Comparison of ENCODE assay signal across 20 cellular contexts in the genomic region with DNA sequence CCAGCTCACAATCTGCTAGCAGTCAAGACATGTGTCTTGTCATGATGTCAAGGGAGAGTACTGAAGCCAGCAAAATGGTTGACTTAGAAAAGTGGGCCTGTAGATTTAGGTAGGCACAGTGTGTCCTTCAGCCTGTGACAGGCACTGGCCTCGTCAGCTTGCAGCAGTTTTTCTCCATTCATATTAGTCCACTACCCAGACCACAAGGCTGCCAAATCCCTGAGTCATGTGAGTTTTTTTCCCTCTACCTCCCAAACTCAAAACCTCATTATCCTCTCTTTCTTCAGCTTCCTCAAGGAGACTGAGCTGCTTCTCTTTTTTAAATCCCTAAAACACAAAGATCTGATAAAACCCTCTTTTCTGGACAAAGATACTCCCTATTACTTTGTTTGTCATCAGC.
DNase-seq lines count a peak whose midpoint lies in the region; FAIRE-seq and TF ChIP-seq lines count a peak whose summit lies in the region.
"Had no signal": no experiment of that assay in that cellular context is flagged by ENCODE, and none has a peak within 500 bp of the region (broad histone marks: within the 10 kb centered on the region; RNA-seq: fewer than 3 reads in every experiment).

No MANE protein-coding gene starts in this region.

- H3K9me3 Mint-ChIP-seq in HFFc6: no peaks in the 10 kb centered on the region
- H3K9me3 Mint-ChIP-seq in activated T-helper 2 cell treated with anti-CD3 and anti-CD28 coated beads, Interferon-gamma antibody, Interleukin-2, Interleukin-4, amounts not matched to agents 10 μg/mL and 5 μg/mL and 100 μg/mL, durations not matched to agents 14 hours and 24 hours and 36 hours: no peaks in the 10 kb centered on the region
- H3K9me3 Mint-ChIP-seq: activated CD4-positive, alpha-beta T cell treated with anti-CD3 and anti-CD28 coated beads, Interleukin-2, amount 10 ng/mL, durations not matched to agents 24 days and 14 days; activated naive CD8-positive, alpha-beta T cell treated with anti-CD3 and anti-CD28 coated beads, Interleukin-2, amount 10 ng/mL, durations not matched to agents 7 days and 5 days had no signal

- peak; percentile 45 for DNase-seq in ACHN
- DNase-seq in HFFc6: peak; percentile 77
- peak; percentile 62 for DNase-seq in amniotic epithelial cell (ENCODE audit: low read depth)
- peak; percentile 61 for DNase-seq in iris pigment epithelial cell (ENCODE audit: low read depth)
- no peak for DNase-seq in activated T-helper 2 cell treated with anti-CD3 and anti-CD28 coated beads, Interferon-gamma antibody, Interleukin-2, Interleukin-4, amounts not matched to agents 10 μg/mL and 5 μg/mL and 100 μg/mL, durations not matched to agents 14 hours and 24 hours and 36 hours (ENCODE audit: low spot score)
- DNase-seq in GM12891 (ENCODE audit: insufficient read length, low spot score): no peak
- DNase-seq in KBM-7: no peak
- no peak for DNase-seq in activated gamma-delta T cell treated with Interleukin-2 at 50 U/mL for 16 hours
- DNase-seq: activated CD4-positive, alpha-beta T cell treated with anti-CD3 and anti-CD28 coated beads, Interleukin-2, amount 10 ng/mL, durations not matched to agents 24 days and 14 days; activated naive CD8-positive, alpha-beta T cell treated with anti-CD3 and anti-CD28 coated beads, Interleukin-2, amount 10 ng/mL, durations not matched to agents 7 days and 5 days; activated T-cell treated with anti-CD3 and anti-CD28 coated beads for 4 hours; colonic mucosa; H9; naive thymus-derived CD8-positive, alpha-beta T cell; NCI-H2029; NCI-H69; right cardiac atrium; RPMI8226 had no signal

- H3K27me3 Mint-ChIP-seq in HFFc6 (ENCODE audit: insufficient read depth): peaks cover 5% of the 10 kb centered on the region
- peaks cover 8% of the 10 kb centered on the region for H3K27me3 Mint-ChIP-seq in activated T-helper 2 cell treated with anti-CD3 and anti-CD28 coated beads, Interferon-gamma antibody, Interleukin-2, Interleukin-4, amounts not matched to agents 10 μg/mL and 5 μg/mL and 100 μg/mL, durations not matched to agents 14 hours and 24 hours and 36 hours (ENCODE audit: low read depth)

- H3K4me3 Mint-ChIP-seq in HFFc6: peak overlapping the region; percentile 33
- no peak overlapping the region for H3K4me3 Mint-ChIP-seq in activated T-helper 2 cell treated with anti-CD3 and anti-CD28 coated beads, Interferon-gamma antibody, Interleukin-2, Interleukin-4, amounts not matched to agents 10 μg/mL and 5 μg/mL and 100 μg/mL, durations not matched to agents 14 hours and 24 hours and 36 hours (ENCODE audit: low read depth)
- H3K4me3 Mint-ChIP-seq: activated CD4-positive, alpha-beta T cell treated with anti-CD3 and anti-CD28 coated beads, Interleukin-2, amount 10 ng/mL, durations not matched to agents 24 days and 14 days; activated naive CD8-positive, alpha-beta T cell treated with anti-CD3 and anti-CD28 coated beads, Interleukin-2, amount 10 ng/mL, durations not matched to agents 7 days and 5 days; H9; naive thymus-derived CD8-positive, alpha-beta T cell; stimulated activated memory B cell treated with anti-CD40 and anti-IgM and Interleukin-4, amounts not matched to agents 10 μg/mL and 1 μg/mL and 100 μg/mL, for 72 hours had no signal

- FAIRE-seq in GM12891 (lab: Jason Lieb, UNC): no peak
- FAIRE-seq: A549 had no signal

- TF ChIP-seq CTCF in HFFc6 (IDR thresholded peaks at IDR 0.05): no peak

- H3K27ac Mint-ChIP-seq in HFFc6: peak overlapping the region; percentile 82
- no peak overlapping the region for H3K27ac Mint-ChIP-seq in activated T-helper 2 cell treated with anti-CD3 and anti-CD28 coated beads, Interferon-gamma antibody, Interleukin-2, Interleukin-4, amounts not matched to agents 10 μg/mL and 5 μg/mL and 100 μg/mL, durations not matched to agents 14 hours and 24 hours and 36 hours
- H3K27ac Mint-ChIP-seq: activated CD4-positive, alpha-beta T cell treated with anti-CD3 and anti-CD28 coated beads, Interleukin-2, amount 10 ng/mL, durations not matched to agents 24 days and 14 days; activated naive CD8-positive, alpha-beta T cell treated with anti-CD3 and anti-CD28 coated beads, Interleukin-2, amount 10 ng/mL, durations not matched to agents 7 days and 5 days; H9; naive thymus-derived CD8-positive, alpha-beta T cell; stimulated activated memory B cell treated with anti-CD40 and anti-IgM and Interleukin-4, amounts not matched to agents 10 μg/mL and 1 μg/mL and 100 μg/mL, for 72 hours had no signal

- in situ Hi-C loops in ACHN (cut with HindIII; ENCODE audit: low pct_ligation_motif_present, low pct_unique_long_range_greater_than_20kb, low sequenced_read_pairs) (no loop called here), KBM-7 (cut with MboI; ENCODE audit: low pct_unique_long_range_greater_than_20kb, low sequenced_read_pairs) (no loop called here)

- peaks cover 41% of the 10 kb centered on the region for H3K4me1 Mint-ChIP-seq in HFFc6 (ENCODE audit: low read depth)
- peaks cover 2% of the 10 kb centered on the region for H3K4me1 Mint-ChIP-seq in activated T-helper 2 cell treated with anti-CD3 and anti-CD28 coated beads, Interferon-gamma antibody, Interleukin-2, Interleukin-4, amounts not matched to agents 10 μg/mL and 5 μg/mL and 100 μg/mL, durations not matched to agents 14 hours and 24 hours and 36 hours (ENCODE audit: low read depth)
- H3K4me1 Mint-ChIP-seq: activated naive CD8-positive, alpha-beta T cell treated with anti-CD3 and anti-CD28 coated beads, Interleukin-2, amount 10 ng/mL, durations not matched to agents 7 days and 5 days had no signal

- 0 out of 2 replicates have a peak, but pooled peaks cover 6% of the 10 kb centered on the region for H3K36me3 Mint-ChIP-seq in HFFc6 (ENCODE audit: low read depth)
- no peaks in the 10 kb centered on the region for H3K36me3 Mint-ChIP-seq in activated T-helper 2 cell treated with anti-CD3 and anti-CD28 coated beads, Interferon-gamma antibody, Interleukin-2, Interleukin-4, amounts not matched to agents 10 μg/mL and 5 μg/mL and 100 μg/mL, durations not matched to agents 14 hours and 24 hours and 36 hours (ENCODE audit: low read depth)
- H3K36me3 Mint-ChIP-seq: activated naive CD8-positive, alpha-beta T cell treated with anti-CD3 and anti-CD28 coated beads, Interleukin-2, amount 10 ng/mL, durations not matched to agents 7 days and 5 days; stimulated activated memory B cell treated with anti-CD40 and anti-IgM and Interleukin-4, amounts not matched to agents 10 μg/mL and 1 μg/mL and 100 μg/mL, for 72 hours had no signal

- intact Hi-C loops in activated T-helper 2 cell treated with anti-CD3 and anti-CD28 coated beads, Interferon-gamma antibody, Interleukin-2, Interleukin-4, amounts not matched to agents 10 μg/mL and 5 μg/mL and 100 μg/mL, durations not matched to agents 14 hours and 24 hours and 36 hours (cut with micrococcal nuclease): loop anchor here (10.0 kb wide), 1 partner anchor 600 kb away; the partner anchor contains the start of gene HS3ST3B1

- TF ChIP-seq POLR2A in GM12891 (IDR thresholded peaks at IDR 0.05; ENCODE audit: low read depth, low read length): no peak

TF ChIP-seq in GM12891, 5 proteins besides CTCF, POLR2A, EP300 and RAD21:
- TF ChIP-seq PAX5 (IDR thresholded peaks at IDR 0.05; ENCODE audit: insufficient read depth, low read length, severe bottlenecking) (no peak), TAF1 (IDR thresholded peaks at IDR 0.05; ENCODE audit: low read depth, low read length) (no peak), POLR2AphosphoS5 (IDR thresholded peaks at IDR 0.05; ENCODE audit: low read depth, low read length) (no peak), POU2F2 (IDR thresholded peaks at IDR 0.05; ENCODE audit: low read depth, low read length) (no peak), SPI1 (IDR thresholded peaks at IDR 0.05; ENCODE audit: low read depth, low read length) (no peak)

Comparison
In these comparisons a context has a peak if more than half of its experiments do, and no peak if none do; other contexts are left out.
1. DNase-seq: peak in ACHN (single experiment), HFFc6 (single experiment), amniotic epithelial cell (single experiment) and iris pigment epithelial cell (single experiment); none in activated T-helper 2 cell treated with anti-CD3 and anti-CD28 coated beads, Interferon-gamma antibody, Interleukin-2, Interleukin-4, amounts not matched to agents 10 μg/mL and 5 μg/mL and 100 μg/mL, durations not matched to agents 14 hours and 24 hours and 36 hours (single experiment), GM12891 (single experiment), KBM-7 (single experiment) and activated gamma-delta T cell treated with Interleukin-2 at 50 U/mL for 16 hours (single experiment).